Comparison of ENCODE assay signal across 8 cellular contexts in genomic region chr6:30615219-30615957, GRCh38. TPM values are rescaled to one million over a fixed set of nuclear protein-coding genes. Genes with fewer than 3 reads are reported as not detected.
DNase-seq lines count a peak whose midpoint lies in the region; ATAC-seq and TF ChIP-seq lines count a peak whose summit lies in the region.

No MANE protein-coding gene starts in this region.

- DNase-seq in DMS114 treated with DMSO at 0.1 percent for 48 hours (lab: John Stamatoyannopoulos, UW; ENCODE audit: unreplicated experiment) (peak; percentile 85), KBM-7 (peak; percentile 79), astrocyte of the cerebellum (ENCODE audit: low read depth) (peak; percentile 91), iPS DF 19.7 (ENCODE audit: low read depth, low spot score) (peak; percentile 78), renal cortical epithelial cell (ENCODE audit: low read depth) (peak; percentile 75), GM13977 (ENCODE audit: low spot score) (no peak)

- in situ Hi-C loops in KBM-7 (cut with MboI; ENCODE audit: low pct_unique_long_range_greater_than_20kb, low sequenced_read_pairs) (no loop called here), astrocyte of the cerebellum (cut with HindIII; ENCODE audit: low sequenced_read_pairs) (no loop called here), GM13977 (cut with MboI; ENCODE audit: low pct_unique_long_range_greater_than_20kb, low sequenced_read_pairs, unreplicated experiment) (no loop called here)

- TF ChIP-seq CTCF in astrocyte of the cerebellum (IDR thresholded peaks at IDR 0.05; ENCODE audit: low read depth, low read length, missing control alignments), result no peak
- TF ChIP-seq CTCF in GM13977 (IDR thresholded peaks at IDR 0.05; ENCODE audit: extremely low read depth, insufficient read depth, missing control alignments), result no peak

- H3K4me3 ChIP-seq in astrocyte of the cerebellum (ENCODE audit: low read depth, low read length), result peak overlapping the region; percentile 54

- no peak for ATAC-seq in HG03520 (IDR thresholded peaks at IDR 0.05; ENCODE audit: unreplicated experiment)

TF ChIP-seq in PFSK-1, 5 proteins besides CTCF, POLR2A, EP300 and RAD21:
- TF ChIP-seq TAF1 (IDR thresholded peaks at IDR 0.05; ENCODE audit: borderline replicate concordance, insufficient read depth, low read length) (0 out of 2 replicates have a peak, but pooled peaks have one; percentile 4), FOXP2 (optimal IDR thresholded peaks at IDR 0.05; ENCODE audit: borderline replicate concordance, extremely low read depth, extremely low read length, insufficient read depth) (no peak), REST (IDR thresholded peaks at IDR 0.05; ENCODE audit: insufficient read depth in 1 of 2, low read depth in 2 of 2, low read length in 2 of 2) (no peak), POLR2AphosphoS5 (IDR thresholded peaks at IDR 0.05; ENCODE audit: low read depth, low read length) (peak; percentile 98), SIN3A (IDR thresholded peaks at IDR 0.05; ENCODE audit: borderline replicate concordance, insufficient read depth, low read length) (no peak)

RNA-seq across cellular contexts. Expression of gene PPP1R10, which starts 1.7 kb away (rescaled TPM):
- 25.6 TPM for polyA plus RNA-seq in PFSK-1 (2012; ENCODE audit: insufficient read length, low read depth)
- 6.1 and 30.3 TPM in 2 replicates for total RNA-seq in renal cortical epithelial cell

RNA-seq across cellular contexts. Expression of gene MRPS18B, which starts 2.3 kb away (rescaled TPM):
- polyA plus RNA-seq in PFSK-1 (2012; ENCODE audit: insufficient read length, low read depth), result 140 TPM
- total RNA-seq in renal cortical epithelial cell, result 31.0 and 60.4 TPM in 2 replicates

RNA-seq across cellular contexts. Expression of gene ATAT1, which starts 11.3 kb away (rescaled TPM):
- 13.1 TPM for polyA plus RNA-seq in PFSK-1 (2012; ENCODE audit: insufficient read length, low read depth)
- total RNA-seq in renal cortical epithelial cell, result 7.6 and 7.8 TPM in 2 replicates

RNA-seq across cellular contexts. Expression of gene C6orf136, which starts 31.5 kb away (rescaled TPM):
- 35.7 TPM for polyA plus RNA-seq in PFSK-1 (2012; ENCODE audit: insufficient read length, low read depth)
- 6.9 and 7.3 TPM in 2 replicates for total RNA-seq in renal cortical epithelial cell

RNA-seq across cellular contexts. Expression of gene ABCF1, which starts 44.1 kb away (rescaled TPM):
- 115 TPM for polyA plus RNA-seq in PFSK-1 (2012; ENCODE audit: insufficient read length, low read depth)
- 40.1 and 77.8 TPM in 2 replicates for total RNA-seq in renal cortical epithelial cell
